In the genomic region with DNA sequence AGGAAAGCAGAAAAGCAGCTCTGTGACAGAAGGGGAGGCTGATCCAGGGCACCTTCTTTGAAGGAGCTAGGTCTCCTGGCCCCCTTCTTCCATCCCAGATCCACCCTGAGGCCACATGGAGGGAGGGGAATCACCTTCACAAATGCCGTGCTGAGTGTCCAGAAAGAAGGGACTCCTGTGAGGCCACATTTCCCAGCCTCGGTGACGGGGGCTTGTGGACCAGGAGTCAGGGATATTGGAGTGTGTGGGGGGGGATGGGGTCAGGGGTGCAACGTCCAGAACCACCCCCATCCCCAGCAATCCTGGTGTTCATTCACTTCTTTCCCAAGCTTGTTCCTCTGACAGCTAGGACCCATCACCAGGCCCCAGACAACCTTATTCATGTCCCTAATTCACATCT, we compare ENCODE assay signal across 22 cellular contexts. TPM values are rescaled to one million over a fixed set of nuclear protein-coding genes. Genes with fewer than 3 reads are reported as not detected.
DNase-seq lines count a peak whose midpoint lies in the region; ATAC-seq and TF ChIP-seq lines count a peak whose summit lies in the region.
"Had no signal": no experiment of that assay in that cellular context is flagged by ENCODE, and none has a peak within 500 bp of the region (broad histone marks: within the 10 kb centered on the region; RNA-seq: fewer than 3 reads in every experiment).

No MANE protein-coding gene starts in this region.

- DNase-seq in activated CD4-positive, alpha-beta T cell treated with anti-CD3 and anti-CD28 coated beads, Interleukin-2, amount 10 ng/mL, durations not matched to agents 7 days and 5 days, result no peak
- no peak for DNase-seq in activated CD4-positive, alpha-beta T cell treated with anti-CD3 and anti-CD28 coated beads, Interleukin-2, amount 50 U/mL, for 4 hours
- DNase-seq in CD4-positive, CD25-positive, alpha-beta regulatory T cell, result no peak
- DNase-seq in WTC11 (ENCODE audit: low spot score) (no peak), CD1c-positive myeloid dendritic cell (ENCODE audit: extremely low spot score) (no peak), MG63 (no peak), NCI-H1417 treated with DMSO at 0.1 percent for 48 hours (lab: John Stamatoyannopoulos, UW) (no peak)
- DNase-seq: 8988T, DMS53, EL, GF-D8, Karpas-422, NCI-H1417, NCI-H1930, NCI-H2227 treated with DMSO at 0.1 percent for 48 hours, NCI-H510A, NCI-H774, SJCRH30 had no signal

- peaks cover 15% of the 10 kb centered on the region for H3K4me1 ChIP-seq in CD4-positive, CD25-positive, alpha-beta regulatory T cell (ENCODE audit: control insufficient read depth, insufficient read depth, low read length, poor library complexity, severe bottlenecking)
- H3K4me1 ChIP-seq: SJCRH30 had no signal

- no peaks in the 10 kb centered on the region for H3K27me3 ChIP-seq in CD4-positive, CD25-positive, alpha-beta regulatory T cell (ENCODE audit: control insufficient read depth, insufficient read depth, low read length)
- no peaks in the 10 kb centered on the region for H3K27me3 ChIP-seq in MG63
- H3K27me3 ChIP-seq: SJCRH30 had no signal

- H3K27ac Mint-ChIP-seq in activated CD4-positive, alpha-beta T cell treated with anti-CD3 and anti-CD28 coated beads, Interleukin-2, amount 10 ng/mL, durations not matched to agents 7 days and 5 days, result no peak overlapping the region
- peak overlapping the region in 2 of 3 donors; percentile 81 to 90 for H3K27ac Mint-ChIP-seq in CD4-positive, CD25-positive, alpha-beta regulatory T cell
- H3K27ac Mint-ChIP-seq in WTC11 (no peak overlapping the region), nephron (no peak overlapping the region)

- H3K36me3 ChIP-seq in CD4-positive, CD25-positive, alpha-beta regulatory T cell (ENCODE audit: control insufficient read depth, insufficient read depth, low read length), result peaks cover 3% of the 10 kb centered on the region
- no peaks in the 10 kb centered on the region for H3K36me3 ChIP-seq in MG63
- H3K36me3 ChIP-seq: SJCRH30 had no signal

- peaks cover 7% of the 10 kb centered on the region for H3K36me3 Mint-ChIP-seq in activated CD4-positive, alpha-beta T cell treated with anti-CD3 and anti-CD28 coated beads, Interleukin-2, amount 10 ng/mL, durations not matched to agents 7 days and 5 days (ENCODE audit: low read depth)
- H3K36me3 Mint-ChIP-seq in CD4-positive, CD25-positive, alpha-beta regulatory T cell, result no peaks in the 10 kb centered on the region
- H3K36me3 Mint-ChIP-seq in WTC11 (peaks cover 8% of the 10 kb centered on the region; the same call in 1 of the 2 replicates), nephron (ENCODE audit: low read depth) (peaks cover 10% of the 10 kb centered on the region)
- H3K36me3 Mint-ChIP-seq: IgD-negative memory B cell had no signal

- no peak overlapping the region for H3K4me3 ChIP-seq in CD4-positive, CD25-positive, alpha-beta regulatory T cell (ENCODE audit: low read depth, low read length)
- no peak overlapping the region for H3K4me3 ChIP-seq in MG63

- POLR2A ChIA-PET in activated CD4-positive, alpha-beta T cell treated with anti-CD3 and anti-CD28 coated beads, Interleukin-2, amount 10 ng/mL, durations not matched to agents 7 days and 5 days (lab: Charles Lee), result no interaction called here
- POLR2A ChIA-PET in WTC11 (lab: Charles Lee), result no interaction called here

- H3K4me1 Mint-ChIP-seq in activated CD4-positive, alpha-beta T cell treated with anti-CD3 and anti-CD28 coated beads, Interleukin-2, amount 10 ng/mL, durations not matched to agents 7 days and 5 days, result peaks cover 27% of the 10 kb centered on the region
- H3K4me1 Mint-ChIP-seq in CD4-positive, CD25-positive, alpha-beta regulatory T cell, result peaks cover 6 to 44% (median 9%) of the 10 kb centered on the region in 4 donors
- peaks cover 22% of the 10 kb centered on the region for H3K4me1 Mint-ChIP-seq in WTC11
- peaks cover 26% of the 10 kb centered on the region for H3K4me1 Mint-ChIP-seq in nephron

- no peaks in the 10 kb centered on the region for H3K9me3 ChIP-seq in CD4-positive, CD25-positive, alpha-beta regulatory T cell (ENCODE audit: control insufficient read depth in 2 of 2, low read length in 2 of 2)
- no peaks in the 10 kb centered on the region for H3K9me3 ChIP-seq in MG63
- H3K9me3 ChIP-seq: SJCRH30 had no signal

- no peaks in the 10 kb centered on the region for H3K27me3 Mint-ChIP-seq in activated CD4-positive, alpha-beta T cell treated with anti-CD3 and anti-CD28 coated beads, Interleukin-2, amount 10 ng/mL, durations not matched to agents 7 days and 5 days
- no peaks in the 10 kb centered on the region for H3K27me3 Mint-ChIP-seq in CD4-positive, CD25-positive, alpha-beta regulatory T cell
- peaks cover 4% of the 10 kb centered on the region; the same call in 1 of the 2 replicates for H3K27me3 Mint-ChIP-seq in WTC11 (ENCODE audit: low read depth)
- no peaks in the 10 kb centered on the region for H3K27me3 Mint-ChIP-seq in nephron (ENCODE audit: low read depth)

- TF ChIP-seq CTCF in WTC11 (IDR thresholded peaks at IDR 0.05), result no peak
- no peak for TF ChIP-seq CTCF in nephron (IDR thresholded peaks at IDR 0.05; ENCODE audit: unreplicated experiment in 3 of 3)

- CTCF ChIA-PET in activated CD4-positive, alpha-beta T cell treated with anti-CD3 and anti-CD28 coated beads, Interleukin-2, amount 10 ng/mL, durations not matched to agents 7 days and 5 days (lab: Charles Lee), result interaction anchor here (0.5 to 1.6 kb wide), 3 partner anchors 11 to 273 kb away, joined by 4 read pairs; no protein-coding TSS in a partner anchor
- CTCF ChIA-PET in WTC11 (lab: Charles Lee), result interaction anchor here (0.9 kb wide), 1 partner anchor 10 kb away, joined by 3 read pairs; no protein-coding TSS in a partner anchor

- no peak for ATAC-seq in CD4-positive, CD25-positive, alpha-beta regulatory T cell (ENCODE audit: low read depth in 2 of 2)
- no peak for ATAC-seq in WTC11
- ATAC-seq: Panc1 had no signal

- H3K9me3 Mint-ChIP-seq in activated CD4-positive, alpha-beta T cell treated with anti-CD3 and anti-CD28 coated beads, Interleukin-2, amount 10 ng/mL, durations not matched to agents 7 days and 5 days, result no peaks in the 10 kb centered on the region
- peaks cover 0 to 2% (median 0%) of the 10 kb centered on the region in 7 donors for H3K9me3 Mint-ChIP-seq in CD4-positive, CD25-positive, alpha-beta regulatory T cell
- H3K9me3 Mint-ChIP-seq in WTC11 (no peaks in the 10 kb centered on the region), nephron (peaks cover 13% of the 10 kb centered on the region)
- H3K9me3 Mint-ChIP-seq: IgD-negative memory B cell had no signal

- no peak overlapping the region for H3K27ac ChIP-seq in CD4-positive, CD25-positive, alpha-beta regulatory T cell (ENCODE audit: insufficient read depth, low read length, poor library complexity, severe bottlenecking)
- H3K27ac ChIP-seq: BLaER1 treated with 17β-estradiol and CSF1 and Interleukin-3, amounts not matched to agents 10 nM and 100 nM; SJCRH30 had no signal

- peak overlapping the region; percentile 32 for H3K4me3 Mint-ChIP-seq in activated CD4-positive, alpha-beta T cell treated with anti-CD3 and anti-CD28 coated beads, Interleukin-2, amount 10 ng/mL, durations not matched to agents 7 days and 5 days
- peak overlapping the region in 3 of 4 donors; percentile 36 to 58 (median 56) for H3K4me3 Mint-ChIP-seq in CD4-positive, CD25-positive, alpha-beta regulatory T cell
- 0 out of 2 replicates have a peak overlapping the region, but pooled peaks have one; percentile 68 for H3K4me3 Mint-ChIP-seq in WTC11
- peak overlapping the region; percentile 70 to 78 (median 75) for H3K4me3 Mint-ChIP-seq in nephron

TF ChIP-seq in WTC11, 78 proteins besides CTCF, POLR2A, EP300 and RAD21 (continues in another document):
- TF ChIP-seq JAZF1 (CRISPR knock-in tag; IDR thresholded peaks at IDR 0.05) (no peak), GABPB1 (CRISPR knock-in tag; IDR thresholded peaks at IDR 0.05) (no peak), ESRRA (CRISPR knock-in tag; IDR thresholded peaks at IDR 0.05; ENCODE audit: borderline replicate concordance) (no peak), MYBL2 (CRISPR knock-in tag; IDR thresholded peaks at IDR 0.05) (no peak)

RNA-seq across cellular contexts. Expression of a gene that starts 4.7 kb away (rescaled TPM):
- total RNA-seq in activated CD4-positive, alpha-beta T cell treated with anti-CD3 and anti-CD28 coated beads, Interleukin-2, amount 10 ng/mL, durations not matched to agents 7 days and 5 days, result 10 to 100 TPM; 39.9 to 45.8 TPM
- total RNA-seq in CD4-positive, CD25-positive, alpha-beta regulatory T cell, result 31.4 TPM
- 10 to 100 TPM; 47.6 to 65.1 (median 55.2) TPM for polyA plus RNA-seq in CD4-positive, CD25-positive, alpha-beta regulatory T cell
- total RNA-seq in WTC11 (2021), result 99.6 to 120 TPM (median 114 TPM) in 3 replicates
- total RNA-seq in MG63 (2014; rRNA removed; shearing (Covaris generic); ENCODE audit: low replicate concordance), result 74.1 and 76.5 TPM in 2 replicates

RNA-seq across cellular contexts. Expression of a gene that starts 4.8 kb away (rescaled TPM):
- total RNA-seq in activated CD4-positive, alpha-beta T cell treated with anti-CD3 and anti-CD28 coated beads, Interleukin-2, amount 10 ng/mL, durations not matched to agents 7 days and 5 days, result 10 to 100 TPM; 69.4 to 77.6 TPM
- total RNA-seq in CD4-positive, CD25-positive, alpha-beta regulatory T cell, result 70.0 TPM
- polyA plus RNA-seq in CD4-positive, CD25-positive, alpha-beta regulatory T cell, result 10 to 100 TPM; 83.7 to 98.9 (median 95.8) TPM
- 79.4 to 81.2 TPM (median 81.2 TPM) in 3 replicates for total RNA-seq in WTC11 (2021)
- total RNA-seq in MG63 (2014; rRNA removed; shearing (Covaris generic); ENCODE audit: low replicate concordance), result 117 and 168 TPM in 2 replicates

RNA-seq across cellular contexts. Expression of a gene that starts 18.6 kb away (rescaled TPM):
- total RNA-seq in activated CD4-positive, alpha-beta T cell treated with anti-CD3 and anti-CD28 coated beads, Interleukin-2, amount 10 ng/mL, durations not matched to agents 7 days and 5 days, result 10 to 100 TPM; 14.0 to 16.8 TPM
- total RNA-seq in CD4-positive, CD25-positive, alpha-beta regulatory T cell, result 50.0 TPM
- polyA plus RNA-seq in CD4-positive, CD25-positive, alpha-beta regulatory T cell, result 10 to 100 TPM in 2 of 4 donors, 1 to 10 TPM in 2; 7.4 to 13.8 (median 9.0) TPM
- 18.0 to 21.0 TPM (median 20.2 TPM) in 3 replicates for total RNA-seq in WTC11 (2021)
- 16.6 and 25.9 TPM in 2 replicates for total RNA-seq in MG63 (2014; rRNA removed; shearing (Covaris generic); ENCODE audit: low replicate concordance)

RNA-seq across cellular contexts. Expression of a gene that starts 25.9 kb away (rescaled TPM):
- total RNA-seq in activated CD4-positive, alpha-beta T cell treated with anti-CD3 and anti-CD28 coated beads, Interleukin-2, amount 10 ng/mL, durations not matched to agents 7 days and 5 days, result 100 to 1,000 TPM; 152 to 154 TPM
- total RNA-seq in CD4-positive, CD25-positive, alpha-beta regulatory T cell, result 391 TPM
- polyA plus RNA-seq in CD4-positive, CD25-positive, alpha-beta regulatory T cell, result 100 to 1,000 TPM; 475 to 549 (median 501) TPM
- total RNA-seq in WTC11 (2021), result 146 to 184 TPM (median 182 TPM) in 3 replicates
- total RNA-seq in MG63 (2014; rRNA removed; shearing (Covaris generic); ENCODE audit: low replicate concordance), result 1.6 and 1.9 TPM in 2 replicates

RNA-seq across cellular contexts. Expression of a gene that starts 57.5 kb away (rescaled TPM):
- under 1 TPM; 0.33 to 0.40 TPM for total RNA-seq in activated CD4-positive, alpha-beta T cell treated with anti-CD3 and anti-CD28 coated beads, Interleukin-2, amount 10 ng/mL, durations not matched to agents 7 days and 5 days
- 2.6 TPM for total RNA-seq in CD4-positive, CD25-positive, alpha-beta regulatory T cell
- 1 to 10 TPM; 1.4 to 9.2 (median 4.4) TPM for polyA plus RNA-seq in CD4-positive, CD25-positive, alpha-beta regulatory T cell
- 7.4 to 8.0 TPM (median 7.5 TPM) in 3 replicates for total RNA-seq in WTC11 (2021)
- 0.72 and 6.1 TPM in 2 replicates for total RNA-seq in MG63 (2014; rRNA removed; shearing (Covaris generic); ENCODE audit: low replicate concordance)
- total RNA-seq: SJCRH30 had no signal

Comparison
In these comparisons a context has a peak if more than half of its experiments do, and no peak if none do; other contexts are left out.
1. H3K27ac Mint-ChIP-seq: peak in CD4-positive, CD25-positive, alpha-beta regulatory T cell (2 of 3); none in activated CD4-positive, alpha-beta T cell treated with anti-CD3 and anti-CD28 coated beads, Interleukin-2, amount 10 ng/mL, durations not matched to agents 7 days and 5 days (single experiment), WTC11 (single experiment) and nephron (0 of 3).
2. Peak in every context shown above with its lines, with median percentiles within 50 percentile points of each other: H3K4me3 Mint-ChIP-seq.